In genomic region chr15:43218908-43219706, GRCh38 we compare ENCODE assay signal across 9 cellular contexts. TPM values are rescaled to one million over a fixed set of nuclear protein-coding genes. Genes with fewer than 3 reads are reported as not detected.
A peak's percentile ranks its signal among the peaks of the same experiment; 100 is the strongest.
DNase-seq lines count a peak whose midpoint lies in the region; ATAC-seq, FAIRE-seq and TF ChIP-seq lines count a peak whose summit lies in the region.
"Had no signal": no experiment of that assay in that cellular context is flagged by ENCODE, and none has a peak within 500 bp of the region (broad histone marks: within the 10 kb centered on the region; RNA-seq: fewer than 3 reads in every experiment).

No MANE protein-coding gene starts in this region.

- peaks cover 7 to 14% of the 10 kb centered on the region in 2 donors for H3K4me1 Mint-ChIP-seq in immature natural killer cell

- ATAC-seq in DND-41 (ENCODE audit: insufficient read depth, low read depth) (peak; percentile 45; the same call in 2 of the 3 replicates), HCT116 (peak; percentile 82), GM12878 (no peak)

- peaks cover 3 to 13% (median 4%) of the 10 kb centered on the region in 3 donors for H3K27me3 Mint-ChIP-seq in immature natural killer cell (ENCODE audit: low read depth in 3 of 3)

- DNase-seq in DND-41 (peak; percentile 24), HCT116 (ENCODE audit: low read depth, low spot score) (no peak), GM12878 (ENCODE audit: low read depth, low spot score) (no peak), immature natural killer cell (peak; percentile 20 to 22 (median 21)), frontal cortex (ENCODE audit: low spot score in 2 of 2) (no peak), NCI-H128 (lab: John Stamatoyannopoulos, UW; ENCODE audit: unreplicated experiment) (no peak), SJCRH30 (no peak)
- DNase-seq in stimulated activated naive CD4-positive, alpha-beta T cell (lab: John Stamatoyannopoulos, UW), result no peak
- DNase-seq: NCI-H345 had no signal

- H3K27me3 ChIP-seq in DND-41 (ENCODE audit: insufficient read depth, low read length, poor library complexity), result peaks cover 3% of the 10 kb centered on the region
- H3K27me3 ChIP-seq in HCT116 (ENCODE audit: insufficient read depth, low read length), result no peaks in the 10 kb centered on the region
- no peaks in the 10 kb centered on the region for H3K27me3 ChIP-seq in GM12878 (replicated peaks in 1 of 2; ENCODE audit: control insufficient read depth in 2 of 2, insufficient read depth in 2 of 2, low read length in 1 of 2)
- peaks cover 6% of the 10 kb centered on the region; the same call in 1 of the 2 replicates for H3K27me3 ChIP-seq in SJCRH30

- no peaks in the 10 kb centered on the region for H3K9me3 ChIP-seq in DND-41 (ENCODE audit: insufficient read depth, low read length, severe bottlenecking)
- no peaks in the 10 kb centered on the region for H3K9me3 ChIP-seq in HCT116 (ENCODE audit: control insufficient read depth in 1 of 2, insufficient read depth in 1 of 2, low read depth in 1 of 2, low read length in 2 of 2)
- no peaks in the 10 kb centered on the region; the same call in 2 of the 3 replicates for H3K9me3 ChIP-seq in GM12878 (replicated peaks; ENCODE audit: control insufficient read depth, insufficient read depth, low read length)
- no peaks in the 10 kb centered on the region for H3K9me3 ChIP-seq in SJCRH30 (replicated peaks)

- H3K4me1 ChIP-seq in DND-41 (ENCODE audit: insufficient read depth, low read length), result no peaks in the 10 kb centered on the region
- peaks cover 0 to 3% of the 10 kb centered on the region in 2 experiments; a peak in 1 of 4 replicates for H3K4me1 ChIP-seq in HCT116 (ENCODE audit: control insufficient read depth in 1 of 2, insufficient read depth in 2 of 2, low read length in 2 of 2)
- H3K4me1 ChIP-seq in GM12878 (ENCODE audit: control insufficient read depth, insufficient read depth, low read length), result no peaks in the 10 kb centered on the region
- no peaks in the 10 kb centered on the region for H3K4me1 ChIP-seq in SJCRH30

- H4K20me1 ChIP-seq in DND-41 (ENCODE audit: insufficient read depth, low read length), result no peaks in the 10 kb centered on the region
- H4K20me1 ChIP-seq in HCT116 (ENCODE audit: insufficient read depth), result no peaks in the 10 kb centered on the region
- no peaks in the 10 kb centered on the region for H4K20me1 ChIP-seq in GM12878 (ENCODE audit: control insufficient read depth, insufficient read depth)

- TF ChIP-seq EP300 in GM12878 (IDR thresholded peaks at IDR 0.05; ENCODE audit: borderline replicate concordance in 1 of 2, control insufficient read depth in 1 of 2, low read depth in 2 of 2, low read length in 2 of 2), result no peak

- intact Hi-C loops in HCT116 (cut with micrococcal nuclease) (no loop called here), GM12878 (cut with micrococcal nuclease; ENCODE audit: unreplicated experiment) (no loop called here)

- H3K79me2 ChIP-seq in DND-41 (ENCODE audit: insufficient read depth, low read length) (no peaks in the 10 kb centered on the region), HCT116 (ENCODE audit: insufficient read depth, low read length) (no peaks in the 10 kb centered on the region), GM12878 (ENCODE audit: control insufficient read depth, insufficient read depth, low read length) (no peaks in the 10 kb centered on the region)

- H3K9me2 ChIP-seq in HCT116 (ENCODE audit: insufficient read depth), result no peaks in the 10 kb centered on the region

- POLR2A ChIA-PET in HCT116 (lab: Charles Lee) (no interaction called here), GM12878 (lab: Charles Lee) (no interaction called here)

- BruUV-seq in HCT116 (replicated peaks; lab: Mats Ljungman, UMichigan) (no TSS peak), GM12878 (replicated peaks; lab: Mats Ljungman, UMichigan) (no TSS peak)

- H3K27ac ChIP-seq in DND-41 (ENCODE audit: low read length) (no peak overlapping the region), HCT116 (ENCODE audit: low read depth, low read length) (no peak overlapping the region), GM12878 (ENCODE audit: control insufficient read depth, insufficient read depth) (no peak overlapping the region), SJCRH30 (no peak overlapping the region)

- no peaks in the 10 kb centered on the region for H3K36me3 ChIP-seq in DND-41 (ENCODE audit: insufficient read depth, low read length)
- H3K36me3 ChIP-seq in HCT116 (ENCODE audit: control insufficient read depth in 1 of 2, insufficient read depth in 2 of 2, low read length in 2 of 2), result no peaks in the 10 kb centered on the region
- no peaks in the 10 kb centered on the region for H3K36me3 ChIP-seq in GM12878 (ENCODE audit: control insufficient read depth in 2 of 2, insufficient read depth in 2 of 2, low read length in 1 of 2)
- no peaks in the 10 kb centered on the region for H3K36me3 ChIP-seq in SJCRH30

- SMC1A ChIA-PET in GM12878 (lab: Charles Lee; ENCODE audit: uncharacterized antibody, unreplicated experiment), result no interaction called here

- H3K27ac Mint-ChIP-seq in immature natural killer cell, result peak overlapping the region in 2 of 6 donors; percentile 68 to 79

- H3K4me3 ChIP-seq in DND-41 (ENCODE audit: low read depth in 1 of 2, low read length in 2 of 2), result no peak overlapping the region
- H3K4me3 ChIP-seq in HCT116 (replicated peaks in 1 of 2; ENCODE audit: low read depth in 1 of 2, low read length in 2 of 2), result no peak overlapping the region
- no peak overlapping the region for H3K4me3 ChIP-seq in GM12878
- no peak overlapping the region for H3K4me3 ChIP-seq in SJCRH30

- peaks cover 0 to 2% (median 0%) of the 10 kb centered on the region in 6 donors for H3K9me3 Mint-ChIP-seq in immature natural killer cell

- H3K9ac ChIP-seq in DND-41 (ENCODE audit: low read depth, low read length) (no peak overlapping the region), HCT116 (ENCODE audit: low read length) (no peak overlapping the region), GM12878 (ENCODE audit: control insufficient read depth, insufficient read depth, low read length) (no peak overlapping the region)

- in situ Hi-C loops in GM12878 (cut with MboI), result no loop called here

- RAD21 ChIA-PET in HCT116 (lab: Charles Lee; ENCODE audit: low non-redundant PET in 1 of 2, low total read pairs in 2 of 2, uncharacterized antibody in 2 of 2, unreplicated experiment in 2 of 2), result no interaction called here
- RAD21 ChIA-PET in GM12878 (lab: Charles Lee; ENCODE audit: unreplicated experiment), result interaction anchor here (0.6 kb wide), 1 partner anchor 1909 kb away, joined by 3 read pairs; no protein-coding TSS in a partner anchor

- H3K36me3 Mint-ChIP-seq in immature natural killer cell, result no peaks in the 10 kb centered on the region

- WGBS in GM12878 (ENCODE audit: insufficient coverage, insufficient replicate concordance, low lambda C conversion rate, missing lambda C conversion rate), result 23% methylated on average over 13 of the region's 13 CpGs

- TF ChIP-seq POLR2A in HCT116 (IDR thresholded peaks at IDR 0.05; ENCODE audit: borderline replicate concordance, extremely low read depth, insufficient read depth, insufficient read length) (no peak), GM12878 (IDR thresholded peaks at IDR 0.05; ENCODE audit: low read depth, low read length) (no peak)

- CTCF ChIA-PET in HCT116 (lab: Charles Lee) (no interaction called here), GM12878 (lab: Yijun Ruan, JAX) (interaction anchor here (1.1 to 2.4 kb wide), 3 partner anchors 15 to 66 kb away, joined by 5 to 7 read pairs (median 5); partner anchors contain the start of gene TGM5)

- peak overlapping the region in 1 of 5 donors; percentile 40 for H3K4me3 Mint-ChIP-seq in immature natural killer cell

- TF ChIP-seq CTCF in DND-41 (IDR thresholded peaks at IDR 0.05; ENCODE audit: borderline replicate concordance, extremely low read depth, low read length, poor library complexity, severe bottlenecking) (peak; percentile 39), HCT116 (IDR thresholded peaks at IDR 0.05 in 2 of 3, conservative IDR thresholded peaks at IDR 0.05 in 1 of 3; ENCODE audit: borderline replicate concordance in 1 of 3, insufficient read depth in 1 of 3, low read depth in 2 of 3, low read length in 2 of 3) (peak in 2 of 3 experiments; percentile 50 to 53; a peak in 4 of 6 replicates), GM12878 (IDR thresholded peaks at IDR 0.05 in 2 of 3, conservative IDR thresholded peaks at IDR 0.05 in 1 of 3; ENCODE audit: control insufficient read depth in 2 of 3, extremely low read depth in 1 of 3, insufficient read depth in 1 of 3, low read depth in 3 of 3, low read length in 3 of 3) (peak in 2 of 3 experiments; percentile 1 to 20; a peak in 1 of 6 replicates)

- no peak overlapping the region for H3K4me2 ChIP-seq in DND-41 (ENCODE audit: insufficient read depth, low read length)
- H3K4me2 ChIP-seq in HCT116 (ENCODE audit: low read length), result no peak overlapping the region
- no peak overlapping the region for H3K4me2 ChIP-seq in GM12878 (ENCODE audit: control insufficient read depth, insufficient read depth)

- FAIRE-seq in GM12878 (lab: Jason Lieb, UNC) (no peak), frontal cortex (lab: Jason Lieb, UNC) (no peak)

- H2AFZ ChIP-seq in DND-41 (ENCODE audit: low read depth, low read length) (no peak overlapping the region), HCT116 (ENCODE audit: low read depth, low read length, poor library complexity, severe bottlenecking) (no peak overlapping the region), GM12878 (ENCODE audit: control insufficient read depth, low read depth, low read length) (no peak overlapping the region)

- TF ChIP-seq RAD21 in HCT116 (IDR thresholded peaks at IDR 0.05; ENCODE audit: low read depth), result no peak
- TF ChIP-seq RAD21 in GM12878 (IDR thresholded peaks at IDR 0.05; ENCODE audit: insufficient read depth, low read depth, low read length), result no peak

RNA-seq across cellular contexts. Expression of gene EPB42, which starts 1.7 kb away (rescaled TPM):
- total RNA-seq in HCT116 (2021; ENCODE audit: unreplicated experiment) (not detected), GM12878 (2014; rRNA removed) (not detected in 2 replicates), GM12878 (2014; rRNA removed; fragmentation: Illumina TruSeq; extraction: Trizol) (not detected in 2 replicates), GM12878 (2021) (not detected in 2 replicates), frontal cortex (2.0 TPM)
- not detected in 2 replicates for polyA plus RNA-seq in HCT116 (2012)
- total RNA-seq in GM12878 (2013; cell fraction: nucleolus; rRNA removed), result not detected in 2 replicates
- not detected for polyA plus RNA-seq in GM12878 (2011; ENCODE audit: low read depth)
- polyA plus RNA-seq in GM12878 (2011; rRNA removed) (not detected in 2 replicates), GM12878 (2014; fragmentation: Illumina TruSeq; extraction: Trizol) (not detected in 2 replicates), GM12878 (2014; fragmentation: Nextera tagmentation; extraction: Ambion mirVana) (not detected), GM12878 (2014; rRNA removed) (not detected in 2 replicates), GM12878 (2016; fragmentation: Nextera tagmentation; extraction: Ambion mirVana) (not detected), immature natural killer cell (not detected)
- not detected in 2 replicates for polyA plus RNA-seq in GM12878 (2011; cell fraction: cytosol; rRNA removed)
- not detected in 2 replicates for polyA plus RNA-seq in GM12878 (2011; cell fraction: nucleus; rRNA removed)
- polyA plus RNA-seq in GM12878 (2012), result not detected in 2 replicates
- polyA minus RNA-seq in GM12878 (2011; rRNA and poly(A)+ RNA removed), result not detected in 2 replicates
- not detected in 2 replicates for polyA minus RNA-seq in GM12878 (2011; cell fraction: cytosol; rRNA and poly(A)+ RNA removed)
- polyA minus RNA-seq in GM12878 (2011; cell fraction: nucleus; rRNA and poly(A)+ RNA removed), result not detected in 2 replicates
- not detected in 2 replicates for total RNA-seq in SJCRH30 (2014; rRNA removed; shearing (Covaris generic))

RNA-seq across cellular contexts. Expression of gene CCNDBP1, which starts 33.9 kb away (rescaled TPM):
- 39.8 TPM for total RNA-seq in HCT116 (2021; ENCODE audit: unreplicated experiment)
- polyA plus RNA-seq in HCT116 (2012), result 32.0 and 38.4 TPM in 2 replicates
- total RNA-seq in GM12878 (2013; cell fraction: nucleolus; rRNA removed), result 63.6 and 64.7 TPM in 2 replicates
- 42.3 and 48.5 TPM in 2 replicates for total RNA-seq in GM12878 (2014; rRNA removed)
- 40.8 and 41.4 TPM in 2 replicates for total RNA-seq in GM12878 (2014; rRNA removed; fragmentation: Illumina TruSeq; extraction: Trizol)
- total RNA-seq in GM12878 (2021), result 31.9 and 34.3 TPM in 2 replicates
- 50.2 TPM for polyA plus RNA-seq in GM12878 (2011; ENCODE audit: low read depth)
- 86.7 and 112 TPM in 2 replicates for polyA plus RNA-seq in GM12878 (2011; rRNA removed)
- polyA plus RNA-seq in GM12878 (2011; cell fraction: cytosol; rRNA removed), result 59.2 and 83.5 TPM in 2 replicates
- 66.1 and 66.6 TPM in 2 replicates for polyA plus RNA-seq in GM12878 (2011; cell fraction: nucleus; rRNA removed)
- 52.5 and 53.4 TPM in 2 replicates for polyA plus RNA-seq in GM12878 (2012)
- 45.2 and 54.0 TPM in 2 replicates for polyA plus RNA-seq in GM12878 (2014; fragmentation: Illumina TruSeq; extraction: Trizol)
- polyA plus RNA-seq in GM12878 (2014; fragmentation: Nextera tagmentation; extraction: Ambion mirVana), result 10 to 100 TPM; 30.1 to 39.2 TPM
- polyA plus RNA-seq in GM12878 (2014; rRNA removed), result 36.3 and 42.1 TPM in 2 replicates
- polyA plus RNA-seq in GM12878 (2016; fragmentation: Nextera tagmentation; extraction: Ambion mirVana), result 10 to 100 TPM; 61.0 to 68.8 TPM
- polyA minus RNA-seq in GM12878 (2011; rRNA and poly(A)+ RNA removed), result 40.1 and 44.5 TPM in 2 replicates
- polyA minus RNA-seq in GM12878 (2011; cell fraction: cytosol; rRNA and poly(A)+ RNA removed), result 14.1 and 14.4 TPM in 2 replicates
- polyA minus RNA-seq in GM12878 (2011; cell fraction: nucleus; rRNA and poly(A)+ RNA removed), result 30.8 and 43.8 TPM in 2 replicates
- 100 to 1,000 TPM; 186 to 286 (median 197) TPM for polyA plus RNA-seq in immature natural killer cell
- total RNA-seq in frontal cortex, result 22.4 TPM
- total RNA-seq in SJCRH30 (2014; rRNA removed; shearing (Covaris generic)), result 25.6 and 30.6 TPM in 2 replicates

RNA-seq across cellular contexts. Expression of gene TGM5, which starts 47.6 kb away (rescaled TPM):
- total RNA-seq in HCT116 (2021; ENCODE audit: unreplicated experiment) (not detected), GM12878 (2014; rRNA removed) (4.5 and 5.6 TPM in 2 replicates), GM12878 (2014; rRNA removed; fragmentation: Illumina TruSeq; extraction: Trizol) (4.2 and 5.0 TPM in 2 replicates), GM12878 (2021) (4.4 and 5.6 TPM in 2 replicates), frontal cortex (not detected)
- polyA plus RNA-seq in HCT116 (2012), result 0.05 TPM in 1 of 2 replicates, not detected in the other
- 115 and 131 TPM in 2 replicates for total RNA-seq in GM12878 (2013; cell fraction: nucleolus; rRNA removed)
- 2.8 TPM for polyA plus RNA-seq in GM12878 (2011; ENCODE audit: low read depth)
- polyA plus RNA-seq in GM12878 (2011; rRNA removed) (25.1 and 27.1 TPM in 2 replicates), GM12878 (2014; fragmentation: Illumina TruSeq; extraction: Trizol) (5.3 and 6.5 TPM in 2 replicates), GM12878 (2014; fragmentation: Nextera tagmentation; extraction: Ambion mirVana) (1 to 10 TPM; 5.0 to 6.1 TPM), GM12878 (2014; rRNA removed) (5.1 and 6.6 TPM in 2 replicates), GM12878 (2016; fragmentation: Nextera tagmentation; extraction: Ambion mirVana) (1 to 10 TPM; 7.8 to 8.5 TPM), immature natural killer cell (under 1 TPM in 1 of 3 donors, not detected in 2; 0.21 TPM)
- polyA plus RNA-seq in GM12878 (2011; cell fraction: cytosol; rRNA removed), result 39.2 and 44.1 TPM in 2 replicates
- 84.0 and 103 TPM in 2 replicates for polyA plus RNA-seq in GM12878 (2011; cell fraction: nucleus; rRNA removed)
- 2.4 and 4.6 TPM in 2 replicates for polyA plus RNA-seq in GM12878 (2012)
- 30.9 and 34.8 TPM in 2 replicates for polyA minus RNA-seq in GM12878 (2011; rRNA and poly(A)+ RNA removed)
- polyA minus RNA-seq in GM12878 (2011; cell fraction: cytosol; rRNA and poly(A)+ RNA removed), result 6.9 and 8.3 TPM in 2 replicates
- 20.3 and 22.2 TPM in 2 replicates for polyA minus RNA-seq in GM12878 (2011; cell fraction: nucleus; rRNA and poly(A)+ RNA removed)
- not detected in 2 replicates for total RNA-seq in SJCRH30 (2014; rRNA removed; shearing (Covaris generic))

Comparison
In these comparisons a context has a peak if more than half of its experiments do, and no peak if none do; other contexts are left out.
1. DNase-seq: peak in DND-41 (single experiment) and immature natural killer cell (3 of 3); none in HCT116 (single experiment), GM12878 (single experiment), frontal cortex (0 of 2), NCI-H128 (single experiment), SJCRH30 (0 of 2) and stimulated activated naive CD4-positive, alpha-beta T cell (0 of 6).
2. Peak in every context shown above with its lines, with median percentiles within 50 percentile points of each other: CTCF ChIP-seq.